Comparison of ENCODE assay signal across 15 cellular contexts in the genomic region with DNA sequence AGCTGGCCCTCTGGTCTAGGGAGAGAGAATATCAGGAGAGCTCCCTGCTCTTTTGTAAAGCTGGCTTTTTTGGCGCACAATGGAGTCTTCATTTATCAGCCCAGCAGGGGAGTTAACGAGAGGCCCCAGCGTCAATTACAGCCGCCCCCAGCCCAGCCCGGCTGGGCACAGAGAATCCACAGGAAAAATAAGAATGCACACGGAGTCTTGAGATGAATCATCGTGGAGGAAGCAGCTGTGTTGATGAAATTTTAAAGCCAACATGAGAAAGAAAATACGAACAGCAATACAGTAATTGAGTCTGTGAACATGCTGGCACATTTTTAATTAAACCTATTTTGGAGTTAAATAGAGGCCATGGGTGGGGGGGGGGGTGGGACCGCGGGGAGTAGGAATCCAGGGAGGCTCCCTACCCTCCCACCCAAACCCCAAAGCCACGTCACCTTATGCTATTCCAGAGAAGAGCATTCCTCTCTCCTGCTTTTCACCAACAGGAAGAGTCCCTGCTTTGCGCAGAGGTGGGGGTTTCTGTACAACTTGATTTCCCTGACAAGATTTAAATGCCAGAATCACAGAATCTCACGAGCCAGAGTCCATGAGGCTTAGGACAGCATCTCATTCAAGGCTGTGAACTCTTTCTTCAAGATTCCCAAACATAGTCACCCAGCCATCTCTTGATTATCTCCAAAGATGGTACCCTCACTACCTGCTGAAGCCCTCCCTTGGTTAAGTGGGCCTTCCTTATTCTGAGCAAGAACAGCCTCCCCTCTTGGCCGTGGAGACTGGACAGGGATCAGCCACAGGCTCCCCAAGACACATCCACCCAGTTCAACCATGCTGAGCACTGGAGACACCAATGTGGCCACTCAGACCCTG. TPM values are rescaled to one million over a fixed set of nuclear protein-coding genes. Genes with fewer than 3 reads are reported as not detected.
DNase-seq lines count a peak whose midpoint lies in the region; ATAC-seq and FAIRE-seq lines count a peak whose summit lies in the region.
"Had no signal": no experiment of that assay in that cellular context is flagged by ENCODE, and none has a peak within 500 bp of the region (broad histone marks: within the 10 kb centered on the region; RNA-seq: fewer than 3 reads in every experiment).

No MANE protein-coding gene starts in this region.

- H3K79me2 ChIP-seq in Karpas-422 (ENCODE audit: low read length): no peaks in the 10 kb centered on the region

- no peak overlapping the region for H3K4me2 ChIP-seq in Karpas-422 (ENCODE audit: low read depth, low read length, poor library complexity, severe bottlenecking)
- H3K4me2 ChIP-seq: KMS-11 had no signal

- peaks cover 14% of the 10 kb centered on the region; the same call in 1 of the 2 replicates for H4K20me1 ChIP-seq in Karpas-422 (ENCODE audit: insufficient read depth, low read depth, low read length)

- H3K9ac ChIP-seq in HUES48 (ENCODE audit: low read depth, low read length): no peak overlapping the region
- no peak overlapping the region; the same call in 1 of the 2 replicates for H3K9ac ChIP-seq in iPS-20b (ENCODE audit: low read depth, low read length)
- no peak overlapping the region for H3K9ac ChIP-seq in Karpas-422 (ENCODE audit: low read length)
- H3K9ac ChIP-seq: KMS-11 had no signal

- DNase-seq in A172 (ENCODE audit: low spot score) (peak; percentile 49), amniotic epithelial cell (ENCODE audit: low read depth) (peak; percentile 88), RCC 7860 (ENCODE audit: low spot score) (no peak), Karpas-422 (no peak)
- no peak for DNase-seq in activated T-cell treated with anti-CD3 and anti-CD28 coated beads, Interleukin-2, amount 50 U/mL, for 1 hour
- DNase-seq: activated B cell treated with CpG ODN at 0.5 μM for 24 hours, activated gamma-delta T cell treated with Interleukin-2 at 50 U/mL for 16 hours, AML-193 had no signal

- FAIRE-seq in RCC 7860 (lab: Jason Lieb, UNC): no peak
- FAIRE-seq: endometrium had no signal

- no peaks in the 10 kb centered on the region for H3K36me3 ChIP-seq in HUES48 (ENCODE audit: control insufficient read depth, insufficient read depth, low read length)
- no peaks in the 10 kb centered on the region for H3K36me3 ChIP-seq in iPS-20b (ENCODE audit: insufficient read depth, low read depth, low read length)
- H3K36me3 ChIP-seq in Karpas-422 (ENCODE audit: insufficient read depth, low read length): no peaks in the 10 kb centered on the region

- no peak overlapping the region for H2AFZ ChIP-seq in Karpas-422 (ENCODE audit: low read length)

- no peak for ATAC-seq in GM18867 (IDR thresholded peaks at IDR 0.05; ENCODE audit: unreplicated experiment)
- ATAC-seq: stimulated activated effector memory CD8-positive, alpha-beta T cell treated with anti-CD3 and anti-CD28 coated beads, Interleukin-12 subunit alpha, Interleukin-12 subunit beta, amount 100 ng/mL, for 72 hours had no signal

- H3K27me3 ChIP-seq in HUES48 (ENCODE audit: control insufficient read depth, insufficient read depth, low read length) (no peaks in the 10 kb centered on the region), iPS-20b (ENCODE audit: insufficient read depth, low read length) (no peaks in the 10 kb centered on the region), Karpas-422 (ENCODE audit: low read length) (no peaks in the 10 kb centered on the region)

- no peaks in the 10 kb centered on the region for H3K9me3 ChIP-seq in HUES48 (ENCODE audit: control insufficient read depth, insufficient read depth, low read length)
- H3K9me3 ChIP-seq in iPS-20b (ENCODE audit: insufficient read depth, low read depth, low read length): no peaks in the 10 kb centered on the region
- H3K9me3 ChIP-seq in Karpas-422 (ENCODE audit: low read length): no peaks in the 10 kb centered on the region

- H3K4me3 ChIP-seq in HUES48 (ENCODE audit: low read depth, low read length) (no peak overlapping the region), iPS-20b (ENCODE audit: low read length) (no peak overlapping the region), Karpas-422 (ENCODE audit: low read length) (no peak overlapping the region)
- H3K4me3 ChIP-seq: skin epidermis had no signal

- peaks cover 22% of the 10 kb centered on the region for H3K4me1 ChIP-seq in HUES48 (ENCODE audit: control insufficient read depth, insufficient read depth, low read length)
- H3K4me1 ChIP-seq in iPS-20b (ENCODE audit: insufficient read depth, low read length): peaks cover 9% of the 10 kb centered on the region
- H3K4me1 ChIP-seq in Karpas-422 (ENCODE audit: low read length): no peaks in the 10 kb centered on the region

- no peaks in the 10 kb centered on the region for H3K9me2 ChIP-seq in Karpas-422 (replicated peaks; ENCODE audit: insufficient read depth, low read length)

- H3K27ac ChIP-seq in HUES48 (ENCODE audit: low read depth, low read length) (peak overlapping the region; percentile 67), iPS-20b (ENCODE audit: low read length) (peak overlapping the region; percentile 39), Karpas-422 (ENCODE audit: low read length) (no peak overlapping the region)
- H3K27ac ChIP-seq: KMS-11 had no signal

RNA-seq across cellular contexts. Expression of gene CCNK, which starts 50.2 kb away (rescaled TPM):
- total RNA-seq in A172 (2014; rRNA removed; shearing (Covaris generic)): 5.0 and 7.5 TPM in 2 replicates
- total RNA-seq in Karpas-422 (2014; rRNA removed; shearing (Covaris generic); ENCODE audit: low replicate concordance): 46.1 and 69.4 TPM in 2 replicates

RNA-seq across cellular contexts. Expression of gene SETD3, which starts 50.8 kb away (rescaled TPM):
- 35.2 and 39.0 TPM in 2 replicates for total RNA-seq in A172 (2014; rRNA removed; shearing (Covaris generic))
- total RNA-seq in Karpas-422 (2014; rRNA removed; shearing (Covaris generic); ENCODE audit: low replicate concordance): 72.3 and 90.3 TPM in 2 replicates

Comparison
In these comparisons a context has a peak if more than half of its experiments do, and no peak if none do; other contexts are left out.
1. DNase-seq: peak in A172 (single experiment) and amniotic epithelial cell (single experiment); none in RCC 7860 (single experiment), activated T-cell treated with anti-CD3 and anti-CD28 coated beads, Interleukin-2, amount 50 U/mL, for 1 hour (single experiment) and Karpas-422 (single experiment).